In the genomic region with DNA sequence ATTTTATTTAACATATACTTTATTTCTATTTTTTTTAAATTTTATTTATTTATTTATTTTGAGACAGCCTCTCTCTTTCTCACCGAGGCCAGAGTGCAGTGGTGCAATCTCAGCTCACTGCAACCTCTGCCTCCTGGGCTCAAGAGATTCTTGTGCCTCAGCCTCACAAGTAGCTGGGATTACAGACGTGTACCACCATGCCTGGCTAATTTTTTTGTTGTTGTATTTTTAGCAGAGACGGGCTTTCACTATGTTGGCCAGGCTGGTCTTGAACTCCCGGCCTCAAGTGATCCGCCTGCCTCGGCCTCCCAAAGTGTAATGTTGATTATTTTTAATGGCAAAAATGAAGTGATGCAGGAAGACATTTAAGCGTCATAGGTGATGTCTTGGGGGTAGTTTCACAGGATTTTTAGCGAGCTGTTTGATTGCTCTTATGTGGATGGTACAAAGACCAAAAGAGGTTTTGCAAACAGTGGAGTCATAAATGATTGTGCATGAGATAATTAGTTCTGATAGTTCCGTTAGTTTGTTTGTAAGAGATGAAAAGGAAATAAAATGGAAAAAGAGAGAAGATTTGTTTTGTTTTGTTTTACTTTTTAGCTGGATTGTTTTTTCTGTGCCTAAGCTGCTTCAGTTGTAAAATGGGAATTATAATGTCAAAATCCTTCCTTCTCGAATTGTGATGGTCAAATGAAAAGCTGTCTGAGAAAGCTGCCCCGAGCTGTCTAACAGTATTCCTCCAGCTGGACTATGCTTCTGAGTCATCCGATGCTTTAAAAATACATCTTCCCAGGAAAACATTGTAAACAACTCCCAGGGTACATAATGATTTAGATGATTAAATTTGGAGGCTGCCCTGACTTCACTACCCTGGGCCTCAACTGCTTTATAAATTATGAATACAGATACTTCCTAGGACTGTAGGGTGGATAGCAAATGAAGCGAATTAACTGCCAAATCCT, we compare ENCODE assay signal across 1 cellular context.
A peak's percentile ranks its signal among the peaks of the same experiment; 100 is the strongest.
TF ChIP-seq lines count a peak whose summit lies in the region.

No MANE protein-coding gene starts in this region.

TF ChIP-seq in K562, 482 proteins besides CTCF, POLR2A, EP300 and RAD21:
- TF ChIP-seq, protein P1, sequence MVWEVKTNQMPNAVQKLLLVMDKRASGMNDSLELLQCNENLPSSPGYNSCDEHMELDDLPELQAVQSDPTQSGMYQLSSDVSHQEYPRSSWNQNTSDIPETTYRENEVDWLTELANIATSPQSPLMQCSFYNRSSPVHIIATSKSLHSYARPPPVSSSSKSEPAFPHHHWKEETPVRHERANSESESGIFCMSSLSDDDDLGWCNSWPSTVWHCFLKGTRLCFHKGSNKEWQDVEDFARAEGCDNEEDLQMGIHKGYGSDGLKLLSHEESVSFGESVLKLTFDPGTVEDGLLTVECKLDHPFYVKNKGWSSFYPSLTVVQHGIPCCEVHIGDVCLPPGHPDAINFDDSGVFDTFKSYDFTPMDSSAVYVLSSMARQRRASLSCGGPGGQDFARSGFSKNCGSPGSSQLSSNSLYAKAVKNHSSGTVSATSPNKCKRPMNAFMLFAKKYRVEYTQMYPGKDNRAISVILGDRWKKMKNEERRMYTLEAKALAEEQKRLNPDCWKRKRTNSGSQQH (CRISPR knock-in tag; IDR thresholded peaks at IDR 0.05): no peak
- TF ChIP-seq MCM3 (IDR thresholded peaks at IDR 0.05) (no peak), JUND (IDR thresholded peaks at IDR 0.05; ENCODE audit: borderline replicate concordance, low read depth, low read length) (peak; percentile 44; the same call in 1 of the 2 replicates), JUND (tag; IDR thresholded peaks at IDR 0.05; ENCODE audit: borderline replicate concordance, low read depth, low read length) (no peak), MCM2 (IDR thresholded peaks at IDR 0.05; ENCODE audit: low read depth) (no peak), RNF2 (IDR thresholded peaks at IDR 0.05) (no peak), GABPA (tag; conservative IDR thresholded peaks at IDR 0.05; ENCODE audit: low read depth) (0 out of 2 replicates have a peak, but pooled peaks have one; percentile 22), ZNF311 (CRISPR knock-in tag; IDR thresholded peaks at IDR 0.05) (peak; percentile 6; the same call in 1 of the 2 replicates), ETV6 (IDR thresholded peaks at IDR 0.05; ENCODE audit: borderline replicate concordance in 1 of 2, low read depth in 2 of 2, low read length in 1 of 2) (no peak), ETV6 (CRISPR knock-in tag; IDR thresholded peaks at IDR 0.05; ENCODE audit: borderline replicate concordance) (no peak), LARP7 (IDR thresholded peaks at IDR 0.05) (no peak), FOXJ3 (CRISPR knock-in tag; IDR thresholded peaks at IDR 0.05) (no peak), SIX5 (IDR thresholded peaks at IDR 0.05; ENCODE audit: borderline replicate concordance in 1 of 2, insufficient read depth in 1 of 2, low read depth in 1 of 2, low read length in 2 of 2) (no peak), HOXB6 (CRISPR knock-in tag; IDR thresholded peaks at IDR 0.05; ENCODE audit: borderline replicate concordance) (no peak), NFE2 (IDR thresholded peaks at IDR 0.05; ENCODE audit: low read depth) (no peak), ARNT (IDR thresholded peaks at IDR 0.05) (no peak), KAT8 (IDR thresholded peaks at IDR 0.05; ENCODE audit: low read depth) (no peak), ZNF785 (CRISPR knock-in tag; IDR thresholded peaks at IDR 0.05) (no peak), ZNF707 (CRISPR knock-in tag; conservative IDR thresholded peaks at IDR 0.05) (no peak), ZZZ3 (IDR thresholded peaks at IDR 0.05) (no peak), KDM1A (IDR thresholded peaks at IDR 0.05) (peak in 1 of 2 experiments; percentile 50; a peak in 2 of 4 replicates), ZBTB17 (CRISPR knock-in tag; IDR thresholded peaks at IDR 0.05) (no peak), HNRNPUL1 (IDR thresholded peaks at IDR 0.05; ENCODE audit: low read length) (no peak), ZNF589 (CRISPR knock-in tag; IDR thresholded peaks at IDR 0.05; ENCODE audit: low read depth) (0 out of 2 replicates have a peak, but pooled peaks have one; percentile 22), FOXK2 (conservative IDR thresholded peaks at IDR 0.05 in 1 of 2, IDR thresholded peaks at IDR 0.05 in 1 of 2; ENCODE audit: low read depth in 2 of 2) (0 out of 4 replicates have a peak, but pooled peaks of 1 of the 2 experiments have one; percentile 27), FOSL1 (tag; conservative IDR thresholded peaks at IDR 0.05) (peak; percentile 36), ZNF668 (CRISPR knock-in tag; IDR thresholded peaks at IDR 0.05) (no peak), MECOM (CRISPR knock-in tag; IDR thresholded peaks at IDR 0.05) (no peak), PTRF (tag; IDR thresholded peaks at IDR 0.05) (no peak), ILF3 (IDR thresholded peaks at IDR 0.05; ENCODE audit: borderline replicate concordance) (no peak), HDGF (IDR thresholded peaks at IDR 0.05) (no peak), ESRRB (CRISPR knock-in tag; IDR thresholded peaks at IDR 0.05; ENCODE audit: borderline replicate concordance) (no peak)
- TF ChIP-seq, protein P2, sequence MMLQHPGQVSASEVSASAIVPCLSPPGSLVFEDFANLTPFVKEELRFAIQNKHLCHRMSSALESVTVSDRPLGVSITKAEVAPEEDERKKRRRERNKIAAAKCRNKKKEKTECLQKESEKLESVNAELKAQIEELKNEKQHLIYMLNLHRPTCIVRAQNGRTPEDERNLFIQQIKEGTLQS (IDR thresholded peaks at IDR 0.05): peak; percentile 47; the same call in 1 of the 2 replicates
- TF ChIP-seq, protein P2 (CRISPR knock-in tag; conservative IDR thresholded peaks at IDR 0.05): no peak
- TF ChIP-seq, protein P3, sequence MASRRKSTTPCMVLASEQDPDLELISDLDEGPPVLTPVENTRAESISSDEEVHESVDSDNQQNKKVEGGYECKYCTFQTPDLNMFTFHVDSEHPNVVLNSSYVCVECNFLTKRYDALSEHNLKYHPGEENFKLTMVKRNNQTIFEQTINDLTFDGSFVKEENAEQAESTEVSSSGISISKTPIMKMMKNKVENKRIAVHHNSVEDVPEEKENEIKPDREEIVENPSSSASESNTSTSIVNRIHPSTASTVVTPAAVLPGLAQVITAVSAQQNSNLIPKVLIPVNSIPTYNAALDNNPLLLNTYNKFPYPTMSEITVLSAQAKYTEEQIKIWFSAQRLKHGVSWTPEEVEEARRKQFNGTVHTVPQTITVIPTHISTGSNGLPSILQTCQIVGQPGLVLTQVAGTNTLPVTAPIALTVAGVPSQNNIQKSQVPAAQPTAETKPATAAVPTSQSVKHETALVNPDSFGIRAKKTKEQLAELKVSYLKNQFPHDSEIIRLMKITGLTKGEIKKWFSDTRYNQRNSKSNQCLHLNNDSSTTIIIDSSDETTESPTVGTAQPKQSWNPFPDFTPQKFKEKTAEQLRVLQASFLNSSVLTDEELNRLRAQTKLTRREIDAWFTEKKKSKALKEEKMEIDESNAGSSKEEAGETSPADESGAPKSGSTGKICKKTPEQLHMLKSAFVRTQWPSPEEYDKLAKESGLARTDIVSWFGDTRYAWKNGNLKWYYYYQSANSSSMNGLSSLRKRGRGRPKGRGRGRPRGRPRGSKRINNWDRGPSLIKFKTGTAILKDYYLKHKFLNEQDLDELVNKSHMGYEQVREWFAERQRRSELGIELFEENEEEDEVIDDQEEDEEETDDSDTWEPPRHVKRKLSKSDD (conservative IDR thresholded peaks at IDR 0.05; ENCODE audit: low read length): no peak
- TF ChIP-seq, protein P4, sequence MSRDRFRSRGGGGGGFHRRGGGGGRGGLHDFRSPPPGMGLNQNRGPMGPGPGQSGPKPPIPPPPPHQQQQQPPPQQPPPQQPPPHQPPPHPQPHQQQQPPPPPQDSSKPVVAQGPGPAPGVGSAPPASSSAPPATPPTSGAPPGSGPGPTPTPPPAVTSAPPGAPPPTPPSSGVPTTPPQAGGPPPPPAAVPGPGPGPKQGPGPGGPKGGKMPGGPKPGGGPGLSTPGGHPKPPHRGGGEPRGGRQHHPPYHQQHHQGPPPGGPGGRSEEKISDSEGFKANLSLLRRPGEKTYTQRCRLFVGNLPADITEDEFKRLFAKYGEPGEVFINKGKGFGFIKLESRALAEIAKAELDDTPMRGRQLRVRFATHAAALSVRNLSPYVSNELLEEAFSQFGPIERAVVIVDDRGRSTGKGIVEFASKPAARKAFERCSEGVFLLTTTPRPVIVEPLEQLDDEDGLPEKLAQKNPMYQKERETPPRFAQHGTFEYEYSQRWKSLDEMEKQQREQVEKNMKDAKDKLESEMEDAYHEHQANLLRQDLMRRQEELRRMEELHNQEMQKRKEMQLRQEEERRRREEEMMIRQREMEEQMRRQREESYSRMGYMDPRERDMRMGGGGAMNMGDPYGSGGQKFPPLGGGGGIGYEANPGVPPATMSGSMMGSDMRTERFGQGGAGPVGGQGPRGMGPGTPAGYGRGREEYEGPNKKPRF (IDR thresholded peaks at IDR 0.05; ENCODE audit: low read depth, low read length): no peak
- TF ChIP-seq, protein P5, sequence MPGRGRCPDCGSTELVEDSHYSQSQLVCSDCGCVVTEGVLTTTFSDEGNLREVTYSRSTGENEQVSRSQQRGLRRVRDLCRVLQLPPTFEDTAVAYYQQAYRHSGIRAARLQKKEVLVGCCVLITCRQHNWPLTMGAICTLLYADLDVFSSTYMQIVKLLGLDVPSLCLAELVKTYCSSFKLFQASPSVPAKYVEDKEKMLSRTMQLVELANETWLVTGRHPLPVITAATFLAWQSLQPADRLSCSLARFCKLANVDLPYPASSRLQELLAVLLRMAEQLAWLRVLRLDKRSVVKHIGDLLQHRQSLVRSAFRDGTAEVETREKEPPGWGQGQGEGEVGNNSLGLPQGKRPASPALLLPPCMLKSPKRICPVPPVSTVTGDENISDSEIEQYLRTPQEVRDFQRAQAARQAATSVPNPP (IDR thresholded peaks at IDR 0.05; ENCODE audit: borderline replicate concordance, insufficient read depth, insufficient read length): no peak
- TF ChIP-seq, protein P6, sequence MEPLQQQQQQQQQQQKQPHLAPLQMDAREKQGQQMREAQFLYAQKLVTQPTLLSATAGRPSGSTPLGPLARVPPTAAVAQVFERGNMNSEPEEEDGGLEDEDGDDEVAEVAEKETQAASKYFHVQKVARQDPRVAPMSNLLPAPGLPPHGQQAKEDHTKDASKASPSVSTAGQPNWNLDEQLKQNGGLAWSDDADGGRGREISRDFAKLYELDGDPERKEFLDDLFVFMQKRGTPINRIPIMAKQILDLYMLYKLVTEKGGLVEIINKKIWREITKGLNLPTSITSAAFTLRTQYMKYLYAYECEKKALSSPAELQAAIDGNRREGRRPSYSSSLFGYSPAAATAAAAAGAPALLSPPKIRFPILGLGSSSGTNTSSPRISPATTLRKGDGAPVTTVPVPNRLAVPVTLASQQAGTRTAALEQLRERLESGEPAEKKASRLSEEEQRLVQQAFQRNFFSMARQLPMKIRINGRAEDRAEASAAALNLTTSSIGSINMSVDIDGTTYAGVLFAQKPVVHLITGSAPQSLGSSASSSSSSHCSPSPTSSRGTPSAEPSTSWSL (CRISPR knock-in tag; IDR thresholded peaks at IDR 0.05; ENCODE audit: borderline replicate concordance): no peak
- TF ChIP-seq, protein P7, sequence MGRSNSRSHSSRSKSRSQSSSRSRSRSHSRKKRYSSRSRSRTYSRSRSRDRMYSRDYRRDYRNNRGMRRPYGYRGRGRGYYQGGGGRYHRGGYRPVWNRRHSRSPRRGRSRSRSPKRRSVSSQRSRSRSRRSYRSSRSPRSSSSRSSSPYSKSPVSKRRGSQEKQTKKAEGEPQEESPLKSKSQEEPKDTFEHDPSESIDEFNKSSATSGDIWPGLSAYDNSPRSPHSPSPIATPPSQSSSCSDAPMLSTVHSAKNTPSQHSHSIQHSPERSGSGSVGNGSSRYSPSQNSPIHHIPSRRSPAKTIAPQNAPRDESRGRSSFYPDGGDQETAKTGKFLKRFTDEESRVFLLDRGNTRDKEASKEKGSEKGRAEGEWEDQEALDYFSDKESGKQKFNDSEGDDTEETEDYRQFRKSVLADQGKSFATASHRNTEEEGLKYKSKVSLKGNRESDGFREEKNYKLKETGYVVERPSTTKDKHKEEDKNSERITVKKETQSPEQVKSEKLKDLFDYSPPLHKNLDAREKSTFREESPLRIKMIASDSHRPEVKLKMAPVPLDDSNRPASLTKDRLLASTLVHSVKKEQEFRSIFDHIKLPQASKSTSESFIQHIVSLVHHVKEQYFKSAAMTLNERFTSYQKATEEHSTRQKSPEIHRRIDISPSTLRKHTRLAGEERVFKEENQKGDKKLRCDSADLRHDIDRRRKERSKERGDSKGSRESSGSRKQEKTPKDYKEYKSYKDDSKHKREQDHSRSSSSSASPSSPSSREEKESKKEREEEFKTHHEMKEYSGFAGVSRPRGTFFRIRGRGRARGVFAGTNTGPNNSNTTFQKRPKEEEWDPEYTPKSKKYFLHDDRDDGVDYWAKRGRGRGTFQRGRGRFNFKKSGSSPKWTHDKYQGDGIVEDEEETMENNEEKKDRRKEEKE (IDR thresholded peaks at IDR 0.05; ENCODE audit: borderline replicate concordance in 1 of 2, control insufficient read depth in 1 of 2, low read depth in 2 of 2, low read length in 1 of 2): no peak
- TF ChIP-seq, protein P8, sequence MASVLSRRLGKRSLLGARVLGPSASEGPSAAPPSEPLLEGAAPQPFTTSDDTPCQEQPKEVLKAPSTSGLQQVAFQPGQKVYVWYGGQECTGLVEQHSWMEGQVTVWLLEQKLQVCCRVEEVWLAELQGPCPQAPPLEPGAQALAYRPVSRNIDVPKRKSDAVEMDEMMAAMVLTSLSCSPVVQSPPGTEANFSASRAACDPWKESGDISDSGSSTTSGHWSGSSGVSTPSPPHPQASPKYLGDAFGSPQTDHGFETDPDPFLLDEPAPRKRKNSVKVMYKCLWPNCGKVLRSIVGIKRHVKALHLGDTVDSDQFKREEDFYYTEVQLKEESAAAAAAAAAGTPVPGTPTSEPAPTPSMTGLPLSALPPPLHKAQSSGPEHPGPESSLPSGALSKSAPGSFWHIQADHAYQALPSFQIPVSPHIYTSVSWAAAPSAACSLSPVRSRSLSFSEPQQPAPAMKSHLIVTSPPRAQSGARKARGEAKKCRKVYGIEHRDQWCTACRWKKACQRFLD (CRISPR knock-in tag; IDR thresholded peaks at IDR 0.05): no peak
- TF ChIP-seq, protein P9, sequence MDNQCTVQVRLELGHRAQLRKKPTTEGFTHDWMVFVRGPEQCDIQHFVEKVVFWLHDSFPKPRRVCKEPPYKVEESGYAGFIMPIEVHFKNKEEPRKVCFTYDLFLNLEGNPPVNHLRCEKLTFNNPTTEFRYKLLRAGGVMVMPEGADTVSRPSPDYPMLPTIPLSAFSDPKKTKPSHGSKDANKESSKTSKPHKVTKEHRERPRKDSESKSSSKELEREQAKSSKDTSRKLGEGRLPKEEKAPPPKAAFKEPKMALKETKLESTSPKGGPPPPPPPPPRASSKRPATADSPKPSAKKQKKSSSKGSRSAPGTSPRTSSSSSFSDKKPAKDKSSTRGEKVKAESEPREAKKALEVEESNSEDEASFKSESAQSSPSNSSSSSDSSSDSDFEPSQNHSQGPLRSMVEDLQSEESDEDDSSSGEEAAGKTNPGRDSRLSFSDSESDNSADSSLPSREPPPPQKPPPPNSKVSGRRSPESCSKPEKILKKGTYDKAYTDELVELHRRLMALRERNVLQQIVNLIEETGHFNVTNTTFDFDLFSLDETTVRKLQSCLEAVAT (IDR thresholded peaks at IDR 0.05): 0 out of 4 replicates have a peak, but pooled peaks of 1 of the 2 experiments have one; percentile 22
